ENCODE assay signal across 11 cellular contexts in the genomic region with DNA sequence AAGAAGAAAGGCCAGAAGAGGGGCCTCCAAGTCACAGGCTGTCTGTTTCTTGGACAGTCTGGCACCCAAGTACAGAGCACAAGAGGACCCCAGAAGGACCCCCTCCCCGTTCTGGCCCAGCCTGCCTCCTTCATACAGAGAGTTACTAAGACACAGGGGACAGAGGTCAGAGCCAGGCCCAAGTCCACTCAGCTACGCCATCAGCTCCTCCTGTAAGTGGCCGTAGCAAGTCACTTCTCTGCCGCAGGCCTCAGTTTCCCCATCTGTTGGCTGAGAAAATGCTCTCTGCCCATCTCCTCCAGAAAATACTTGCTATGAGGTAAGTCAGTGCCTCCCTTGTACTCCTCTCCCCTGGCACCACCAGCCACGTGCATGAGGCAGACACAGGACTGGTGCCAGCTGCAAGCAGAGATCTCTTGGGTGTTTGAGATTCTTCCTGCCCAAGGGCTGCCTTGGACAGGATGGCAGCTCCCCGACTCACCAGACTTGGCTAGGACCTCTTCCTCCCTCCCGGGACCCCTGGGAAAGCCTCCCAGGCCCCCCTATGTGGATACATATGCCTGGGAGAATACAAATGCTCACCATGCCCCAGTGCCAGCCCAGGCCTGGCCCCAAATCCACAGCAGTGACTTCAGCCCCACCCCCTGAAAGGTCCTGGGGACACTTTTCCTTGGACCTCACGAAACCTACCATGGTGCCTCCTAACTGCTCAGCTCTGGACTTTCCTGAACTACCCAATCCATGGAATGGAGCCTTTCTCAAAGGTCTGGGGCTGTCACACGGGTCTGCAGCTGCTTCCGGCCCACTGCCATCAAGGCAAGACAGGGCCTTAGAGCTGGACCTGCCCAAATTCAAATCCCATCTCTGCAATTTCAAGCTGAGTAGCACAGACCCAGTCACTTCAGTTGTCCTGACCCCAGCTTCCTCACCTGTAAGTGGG. TPM values are rescaled to one million over a fixed set of nuclear protein-coding genes. Genes with fewer than 3 reads are reported as not detected.
DNase-seq lines count a peak whose midpoint lies in the region; ATAC-seq, FAIRE-seq and TF ChIP-seq lines count a peak whose summit lies in the region.
"Had no signal": no experiment of that assay in that cellular context is flagged by ENCODE, and none has a peak within 500 bp of the region (broad histone marks: within the 10 kb centered on the region; RNA-seq: fewer than 3 reads in every experiment).

No MANE protein-coding gene starts in this region.

- no peak overlapping the region for H2AFZ ChIP-seq in SK-N-SH (ENCODE audit: low read depth)

- H3K27ac Mint-ChIP-seq in activated CD8-positive, alpha-beta memory T cell treated with anti-CD3 and anti-CD28 coated beads, Interleukin-2, amount 10 ng/mL, durations not matched to agents 7 days and 5 days: peak overlapping the region; percentile 42
- H3K27ac Mint-ChIP-seq in stimulated activated naive CD8-positive, alpha-beta T cell treated with anti-CD3 and anti-CD28 coated beads, Interleukin-15, amount 100 ng/mL, for 72 hours: peak overlapping the region; percentile 93 to 99

- CTCF ChIA-PET in SK-N-SH (lab: Yijun Ruan, JAX): interaction anchor here (0.6 to 7.9 kb wide), 11 partner anchors 15 to 142 kb away, joined by 3 to 75 read pairs (median 5); partner anchors contain the start of gene PIP5KL1
- CTCF ChIA-PET in activated CD8-positive, alpha-beta memory T cell treated with anti-CD3 and anti-CD28 coated beads, Interleukin-2, amount 10 ng/mL, durations not matched to agents 7 days and 5 days (lab: Charles Lee): interaction anchor here (0.8 to 7.6 kb wide), 8 partner anchors 16 to 69 kb away, joined by 3 to 47 read pairs (median 8); no protein-coding TSS in a partner anchor

- no peak for TF ChIP-seq EP300 in SK-N-SH (IDR thresholded peaks at IDR 0.05; ENCODE audit: borderline replicate concordance in 1 of 2, low read depth in 1 of 2, low read length in 1 of 2)

- H3K27me3 Mint-ChIP-seq in activated CD8-positive, alpha-beta memory T cell treated with anti-CD3 and anti-CD28 coated beads, Interleukin-2, amount 10 ng/mL, durations not matched to agents 7 days and 5 days: no peaks in the 10 kb centered on the region
- H3K27me3 Mint-ChIP-seq in stimulated activated naive CD8-positive, alpha-beta T cell treated with anti-CD3 and anti-CD28 coated beads, Interleukin-15, amount 100 ng/mL, for 72 hours: no peaks in the 10 kb centered on the region

- H3K4me1 Mint-ChIP-seq in activated CD8-positive, alpha-beta memory T cell treated with anti-CD3 and anti-CD28 coated beads, Interleukin-2, amount 10 ng/mL, durations not matched to agents 7 days and 5 days: peaks cover 74% of the 10 kb centered on the region
- peaks cover 70% of the 10 kb centered on the region for H3K4me1 Mint-ChIP-seq in stimulated activated naive CD8-positive, alpha-beta T cell treated with anti-CD3 and anti-CD28 coated beads, Interleukin-15, amount 100 ng/mL, for 72 hours

- H3K9me3 Mint-ChIP-seq in activated CD8-positive, alpha-beta memory T cell treated with anti-CD3 and anti-CD28 coated beads, Interleukin-2, amount 10 ng/mL, durations not matched to agents 7 days and 5 days (ENCODE audit: low read depth): no peaks in the 10 kb centered on the region
- no peaks in the 10 kb centered on the region for H3K9me3 Mint-ChIP-seq in stimulated activated naive CD8-positive, alpha-beta T cell treated with anti-CD3 and anti-CD28 coated beads, Interleukin-15, amount 100 ng/mL, for 72 hours

- peaks cover 97% of the 10 kb centered on the region for H3K79me2 ChIP-seq in SK-N-SH (ENCODE audit: insufficient read depth)

- POLR2A ChIA-PET in SK-N-SH (lab: Yijun Ruan, JAX): no interaction called here

- H3K27ac ChIP-seq in SK-N-SH (ENCODE audit: low read depth in 2 of 2, low read length in 1 of 2) (peak overlapping the region in 1 of 2 experiments; percentile 93; a peak in 2 of 4 replicates), right atrium auricular region (peak overlapping the region; percentile 94 to 96)

- no peak overlapping the region for H3K4me3 ChIP-seq in SK-N-SH (ENCODE audit: low read depth in 2 of 2, low read length in 1 of 2)
- no peak overlapping the region for H3K4me3 ChIP-seq in right atrium auricular region

- H3K36me3 Mint-ChIP-seq in activated CD8-positive, alpha-beta memory T cell treated with anti-CD3 and anti-CD28 coated beads, Interleukin-2, amount 10 ng/mL, durations not matched to agents 7 days and 5 days: peaks cover 15% of the 10 kb centered on the region

- H3K4me1 ChIP-seq in SK-N-SH (ENCODE audit: control insufficient read depth in 1 of 2, insufficient read depth in 2 of 2, low read depth in 1 of 2, low read length in 1 of 2) (peaks cover 65 to 80% of the 10 kb centered on the region in 2 experiments), right atrium auricular region (peaks cover 0 to 96% of the 10 kb centered on the region in 2 donors)

- H3K9ac ChIP-seq in SK-N-SH: 0 out of 2 replicates have a peak overlapping the region, but pooled peaks have one; percentile 14

- H3K36me3 ChIP-seq in SK-N-SH (replicated peaks in 1 of 2; ENCODE audit: control insufficient read depth in 1 of 2, insufficient read depth in 2 of 2, low read length in 1 of 2) (no peaks in the 10 kb centered on the region), right atrium auricular region (no peaks in the 10 kb centered on the region)

- no peaks in the 10 kb centered on the region for H3K9me2 ChIP-seq in SK-N-SH

- H3K4me2 ChIP-seq in SK-N-SH: peak overlapping the region; percentile 98

- 85% methylated on average over 6 of the region's 10 CpGs for WGBS in SK-N-SH (ENCODE audit: low lambda C conversion rate)

- peaks cover 92% of the 10 kb centered on the region for H4K20me1 ChIP-seq in SK-N-SH (ENCODE audit: insufficient read depth)

- peak overlapping the region; percentile 97 for H3K4me3 Mint-ChIP-seq in activated CD8-positive, alpha-beta memory T cell treated with anti-CD3 and anti-CD28 coated beads, Interleukin-2, amount 10 ng/mL, durations not matched to agents 7 days and 5 days
- H3K4me3 Mint-ChIP-seq in stimulated activated naive CD8-positive, alpha-beta T cell treated with anti-CD3 and anti-CD28 coated beads, Interleukin-15, amount 100 ng/mL, for 72 hours: peak overlapping the region; percentile 85 to 92

- no peak for FAIRE-seq in D721Med (lab: Jason Lieb, UNC)
- FAIRE-seq: A204.1 had no signal

- H3K9me3 ChIP-seq in SK-N-SH: no peaks in the 10 kb centered on the region
- no peaks in the 10 kb centered on the region for H3K9me3 ChIP-seq in right atrium auricular region

- no peak for DNase-seq in SK-N-SH
- DNase-seq in activated CD8-positive, alpha-beta memory T cell treated with anti-CD3 and anti-CD28 coated beads, Interleukin-2, amount 10 ng/mL, durations not matched to agents 7 days and 5 days: no peak
- DNase-seq in right atrium auricular region (ENCODE audit: low spot score): no peak
- DNase-seq in stimulated activated naive CD8-positive, alpha-beta T cell treated with anti-CD3 and anti-CD28 coated beads, Interleukin-15, amount 100 ng/mL, for 72 hours: no peak
- no peak for DNase-seq in D721Med (ENCODE audit: insufficient read length, low spot score)
- DNase-seq: glutamatergic neuron, Karpas-422 had no signal

- TF ChIP-seq RAD21 in SK-N-SH (IDR thresholded peaks at IDR 0.05; ENCODE audit: low read length): no peak

- TF ChIP-seq CTCF in SK-N-SH (IDR thresholded peaks at IDR 0.05) (no peak), right atrium auricular region (IDR thresholded peaks at IDR 0.05) (no peak), D721Med (IDR thresholded peaks at IDR 0.05; ENCODE audit: insufficient read depth, missing control alignments) (no peak)

- H3K27me3 ChIP-seq in SK-N-SH (ENCODE audit: insufficient read depth): no peaks in the 10 kb centered on the region
- H3K27me3 ChIP-seq in right atrium auricular region: no peaks in the 10 kb centered on the region

- ATAC-seq in SK-N-SH treated with all-trans-retinoic acid at 6 μM for 48 hours (no peak), GM18519 (IDR thresholded peaks at IDR 0.05; ENCODE audit: low FRiP score, unreplicated experiment) (no peak), GM21515 (IDR thresholded peaks at IDR 0.05; ENCODE audit: unreplicated experiment) (no peak)
- ATAC-seq in activated CD8-positive, alpha-beta memory T cell treated with anti-CD3 and anti-CD28 coated beads, Interleukin-2, amount 10 ng/mL, durations not matched to agents 7 days and 5 days: no peak
- ATAC-seq in stimulated activated naive CD8-positive, alpha-beta T cell treated with anti-CD3 and anti-CD28 coated beads, Interleukin-15, amount 100 ng/mL, for 72 hours: no peak

- H3F3A ChIP-seq in SK-N-SH (replicated peaks; ENCODE audit: insufficient read depth): no peaks in the 10 kb centered on the region

RNA-seq across cellular contexts. Expression of gene EEIG1, which starts 5.1 kb away (rescaled TPM):
- polyA plus RNA-seq in SK-N-SH (2012; rRNA removed): 17.9 and 26.2 TPM in 2 replicates
- polyA plus RNA-seq in SK-N-SH (2012; cell fraction: cytosol; rRNA removed): 15.9 and 18.6 TPM in 2 replicates
- 32.9 and 55.0 TPM in 2 replicates for polyA plus RNA-seq in SK-N-SH (2012; cell fraction: nucleus; rRNA removed)
- total RNA-seq in activated CD8-positive, alpha-beta memory T cell treated with anti-CD3 and anti-CD28 coated beads, Interleukin-2, amount 10 ng/mL, durations not matched to agents 7 days and 5 days: 100 to 1,000 TPM in 1 of 2 experiments, 10 to 100 TPM in 1; 60.8 to 116 TPM
- total RNA-seq in right atrium auricular region: 10 to 100 TPM in 1 of 2 donors, 1 to 10 TPM in 1; 8.3 to 11.6 TPM

RNA-seq across cellular contexts. Expression of gene DPM2, which starts 38.0 kb away (rescaled TPM):
- polyA plus RNA-seq in SK-N-SH (2012; rRNA removed): 106 and 117 TPM in 2 replicates
- 54.1 and 69.2 TPM in 2 replicates for polyA plus RNA-seq in SK-N-SH (2012; cell fraction: cytosol; rRNA removed)
- 90.7 and 100 TPM in 2 replicates for polyA plus RNA-seq in SK-N-SH (2012; cell fraction: nucleus; rRNA removed)
- total RNA-seq in activated CD8-positive, alpha-beta memory T cell treated with anti-CD3 and anti-CD28 coated beads, Interleukin-2, amount 10 ng/mL, durations not matched to agents 7 days and 5 days: 10 to 100 TPM; 51.4 to 53.5 TPM
- total RNA-seq in right atrium auricular region: 10 to 100 TPM in 1 of 2 donors, 1 to 10 TPM in 1; 4.7 to 11.4 TPM

RNA-seq across cellular contexts. Expression of gene PIP5KL1, which starts 45.1 kb away (rescaled TPM):
- 4.0 and 6.1 TPM in 2 replicates for polyA plus RNA-seq in SK-N-SH (2012; rRNA removed)
- 1.7 and 2.5 TPM in 2 replicates for polyA plus RNA-seq in SK-N-SH (2012; cell fraction: cytosol; rRNA removed)
- 40.1 and 41.3 TPM in 2 replicates for polyA plus RNA-seq in SK-N-SH (2012; cell fraction: nucleus; rRNA removed)
- 1 to 10 TPM; 1.8 to 2.6 TPM for total RNA-seq in activated CD8-positive, alpha-beta memory T cell treated with anti-CD3 and anti-CD28 coated beads, Interleukin-2, amount 10 ng/mL, durations not matched to agents 7 days and 5 days
- total RNA-seq in right atrium auricular region: under 1 TPM in 1 of 2 donors, not detected in 1; 0.20 TPM

RNA-seq across cellular contexts. Expression of gene ST6GALNAC4, which starts 58.8 kb away (rescaled TPM):
- polyA plus RNA-seq in SK-N-SH (2012; rRNA removed): 28.4 and 30.2 TPM in 2 replicates
- 11.0 and 21.1 TPM in 2 replicates for polyA plus RNA-seq in SK-N-SH (2012; cell fraction: cytosol; rRNA removed)
- polyA plus RNA-seq in SK-N-SH (2012; cell fraction: nucleus; rRNA removed): 29.1 and 30.8 TPM in 2 replicates
- total RNA-seq in activated CD8-positive, alpha-beta memory T cell treated with anti-CD3 and anti-CD28 coated beads, Interleukin-2, amount 10 ng/mL, durations not matched to agents 7 days and 5 days: 10 to 100 TPM; 64.7 to 71.4 TPM
- total RNA-seq in right atrium auricular region: 10 to 100 TPM; 31.7 to 59.0 TPM

Comparison
In these comparisons a context has a peak if more than half of its experiments do, and no peak if none do; other contexts are left out.
1. RNA of gene EEIG1, which starts 5.1 kb away (total RNA-seq): 60.8 to 116 TPM in activated CD8-positive, alpha-beta memory T cell treated with anti-CD3 and anti-CD28 coated beads, Interleukin-2, amount 10 ng/mL, durations not matched to agents 7 days and 5 days; 8.3 to 11.6 TPM in right atrium auricular region; every median in the first group is over 4 times any median in the second.
2. RNA of gene DPM2, which starts 38.0 kb away (total RNA-seq): 51.4 to 53.5 TPM in activated CD8-positive, alpha-beta memory T cell treated with anti-CD3 and anti-CD28 coated beads, Interleukin-2, amount 10 ng/mL, durations not matched to agents 7 days and 5 days; 4.7 to 11.4 TPM in right atrium auricular region; every median in the first group is over 4 times any median in the second.